Comparison of ENCODE assay signal across 8 cellular contexts in genomic region chr10:51700228-51700835, GRCh38. TPM values are rescaled to one million over a fixed set of nuclear protein-coding genes. Genes with fewer than 3 reads are reported as not detected.
DNase-seq lines count a peak whose midpoint lies in the region; ATAC-seq, FAIRE-seq and TF ChIP-seq lines count a peak whose summit lies in the region.

No MANE protein-coding gene starts in this region.

- H3K9ac ChIP-seq in OCI-LY3 (ENCODE audit: low read length), result peak overlapping the region; percentile 94

- H3K9me3 ChIP-seq in OCI-LY3 (ENCODE audit: insufficient read depth, low read length) (no peaks in the 10 kb centered on the region), lung (ENCODE audit: control insufficient read depth in 2 of 2, insufficient read depth in 1 of 2, low read length in 1 of 2) (no peaks in the 10 kb centered on the region), thymus (ENCODE audit: control insufficient read depth) (no peaks in the 10 kb centered on the region)

- no peak for TF ChIP-seq POLR2A in H54 (IDR thresholded peaks at IDR 0.05; ENCODE audit: low read depth, low read length)

- no peaks in the 10 kb centered on the region for H3K27me3 ChIP-seq in OCI-LY3 (ENCODE audit: low read depth, low read length)
- no peaks in the 10 kb centered on the region for H3K27me3 ChIP-seq in lung (ENCODE audit: control insufficient read depth, insufficient read depth)
- no peaks in the 10 kb centered on the region for H3K27me3 ChIP-seq in thymus (ENCODE audit: control insufficient read depth, insufficient read depth)

- WGBS in lung, 2 donors, result 22 to 41% methylated on average over 12 of the region's 12 CpGs
- 53% methylated on average over 12 of the region's 12 CpGs for WGBS in thymus

- H3K36me3 ChIP-seq in OCI-LY3 (replicated peaks; ENCODE audit: low read depth, low read length) (peaks cover 28% of the 10 kb centered on the region), lung (ENCODE audit: control insufficient read depth in 2 of 2, insufficient read depth in 2 of 2, low read length in 2 of 2) (no peaks in the 10 kb centered on the region), thymus (ENCODE audit: control insufficient read depth, insufficient read depth) (peaks cover 3% of the 10 kb centered on the region)

- H3K4me3 ChIP-seq in OCI-LY3 (ENCODE audit: low read length) (peak overlapping the region; percentile 96), choroid plexus epithelial cell (ENCODE audit: low read depth, low read length) (peak overlapping the region; percentile 90), lung (no peak overlapping the region), thymus (ENCODE audit: low read length) (peak overlapping the region; percentile 81)

- ATAC-seq in lung (ENCODE audit: insufficient read depth, low FRiP score) (no peak), HG03457 (IDR thresholded peaks at IDR 0.05; ENCODE audit: unreplicated experiment) (no peak), GM21447 (IDR thresholded peaks at IDR 0.05; ENCODE audit: unreplicated experiment) (no peak), HG03280 (IDR thresholded peaks at IDR 0.05; ENCODE audit: unreplicated experiment) (no peak)

- TF ChIP-seq CTCF in OCI-LY3 (IDR thresholded peaks at IDR 0.05; ENCODE audit: low read depth, low read length) (no peak), choroid plexus epithelial cell (conservative IDR thresholded peaks at IDR 0.05; ENCODE audit: low read depth, low read length) (no peak), lung (IDR thresholded peaks at IDR 0.05; ENCODE audit: control extremely low read depth, extremely low read depth) (no peak)

- FAIRE-seq in H54 (lab: Jason Lieb, UNC), result peak; percentile 68

- peak overlapping the region; percentile 75 for H3K4me2 ChIP-seq in OCI-LY3 (ENCODE audit: low read length)

- DNase-seq in H54 (ENCODE audit: insufficient read length, low spot score) (peak; percentile 8), choroid plexus epithelial cell (ENCODE audit: low read depth) (peak; percentile 71), lung (ENCODE audit: low spot score) (peak; percentile 47)

- peak overlapping the region; percentile 84 for H3K27ac ChIP-seq in OCI-LY3 (ENCODE audit: low read length)
- H3K27ac ChIP-seq in lung (ENCODE audit: low read depth in 1 of 2, low read length in 1 of 2), result peak overlapping the region; percentile 97 to 99
- peak overlapping the region; percentile 89 for H3K27ac ChIP-seq in thymus (ENCODE audit: low read depth)

- peak overlapping the region; percentile 97; the same call in 1 of the 2 replicates for H2AFZ ChIP-seq in OCI-LY3 (ENCODE audit: low read depth, low read length)

- H4K20me1 ChIP-seq in OCI-LY3 (ENCODE audit: insufficient read depth, low read length), result peaks cover 10% of the 10 kb centered on the region; the same call in 1 of the 2 replicates

- H3K79me2 ChIP-seq in OCI-LY3 (ENCODE audit: low read length), result peaks cover 34% of the 10 kb centered on the region

- H3K4me1 ChIP-seq in OCI-LY3 (ENCODE audit: low read length), result peaks cover 14% of the 10 kb centered on the region
- H3K4me1 ChIP-seq in lung (ENCODE audit: control insufficient read depth in 2 of 2, insufficient read depth in 2 of 2, low read length in 2 of 2), result peaks cover 13 to 17% of the 10 kb centered on the region in 2 donors
- H3K4me1 ChIP-seq in thymus (ENCODE audit: control insufficient read depth, insufficient read depth, low read length), result peaks cover 20% of the 10 kb centered on the region

RNA-seq across cellular contexts. Expression of gene CSTF2T, which starts 0.9 kb away (rescaled TPM):
- 10 to 100 TPM; 19.4 to 25.3 TPM for total RNA-seq in lung
- polyA plus RNA-seq in lung (10 to 100 TPM in 1 of 2 donors, 1 to 10 TPM in 1; 6.2 to 13.4 TPM), thymus (23.9 TPM)

Comparison
In these comparisons a context has a peak if more than half of its experiments do, and no peak if none do; other contexts are left out.
1. DNase-seq: peak in every context shown above with its lines; median percentile 71 in choroid plexus epithelial cell; 47 in lung; 8 in H54.